Comparison of ENCODE assay signal across 1 cellular context in genomic region chr3:150107429-150108175, GRCh38.
TF ChIP-seq lines count a peak whose summit lies in the region.

No MANE protein-coding gene starts in this region.

TF ChIP-seq in H1, 55 proteins besides CTCF, POLR2A, EP300 and RAD21:
- TF ChIP-seq CHD7 (IDR thresholded peaks at IDR 0.05; ENCODE audit: insufficient replicate concordance, low read length), result no peak
- no peak for TF ChIP-seq SP4 (IDR thresholded peaks at IDR 0.05; ENCODE audit: low read length)
- no peak for TF ChIP-seq BCL11A (IDR thresholded peaks at IDR 0.05; ENCODE audit: low read depth in 2 of 2, low read length in 2 of 2)
- no peak for TF ChIP-seq JUND (IDR thresholded peaks at IDR 0.05; ENCODE audit: low read length)
- no peak for TF ChIP-seq POLR2AphosphoS5 (IDR thresholded peaks at IDR 0.05; ENCODE audit: low read depth, low read length)
- no peak for TF ChIP-seq CHD2 (IDR thresholded peaks at IDR 0.05; ENCODE audit: low read length)
- TF ChIP-seq BACH1 (IDR thresholded peaks at IDR 0.05; ENCODE audit: low read length), result no peak
- no peak for TF ChIP-seq JUN (IDR thresholded peaks at IDR 0.05; ENCODE audit: low read depth, low read length)
- no peak for TF ChIP-seq TAF1 (IDR thresholded peaks at IDR 0.05; ENCODE audit: low read depth, low read length)
- no peak for TF ChIP-seq SIN3A (conservative IDR thresholded peaks at IDR 0.05 in 1 of 2, IDR thresholded peaks at IDR 0.05 in 1 of 2; ENCODE audit: low read depth in 1 of 2, low read length in 2 of 2)
